Comparison of ENCODE assay signal across 29 cellular contexts in the genomic region with DNA sequence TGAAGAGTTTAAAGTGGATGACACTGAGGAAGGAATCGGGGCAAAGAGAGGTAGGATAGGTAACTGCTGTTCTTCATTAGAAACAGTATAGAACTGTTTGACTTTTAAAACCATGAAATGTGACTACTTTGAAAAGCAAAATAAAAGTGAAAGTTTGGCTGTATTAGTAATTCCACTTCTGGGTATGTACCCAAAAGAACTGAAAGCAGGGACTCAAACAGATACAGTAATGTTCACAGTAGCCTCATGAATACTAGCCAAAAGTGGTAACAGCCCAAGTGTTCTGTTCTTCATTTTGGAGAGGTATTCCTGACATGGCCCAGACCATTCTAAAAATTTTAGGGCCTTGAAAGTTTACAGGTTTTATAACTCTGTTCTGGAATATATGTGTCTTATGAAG.
"Had no signal": no experiment of that assay in that cellular context is flagged by ENCODE, and none has a peak within 500 bp of the region (broad histone marks: within the 10 kb centered on the region; RNA-seq: fewer than 3 reads in every experiment).

No MANE protein-coding gene starts in this region.

- H3K9me3 ChIP-seq: lower lobe of right lung, ovary, right atrium auricular region, right lobe of liver, testis, thyroid gland, transverse colon, upper lobe of left lung, vagina had no signal

- H3K27ac ChIP-seq: left lung, lower lobe of right lung, ovary, right atrium auricular region, right lobe of liver, testis, thyroid gland, transverse colon, upper lobe of left lung, vagina had no signal

- ATAC-seq: left colon; left lung; lower lobe of right lung; naive thymus-derived CD8-positive, alpha-beta T cell; right lobe of liver; stimulated activated memory B cell treated with anti-CD40 and anti-IgM and Interleukin-4, amounts not matched to agents 10 μg/mL and 1 μg/mL and 100 μg/mL, for 72 hours; stimulated activated naive CD8-positive, alpha-beta T cell treated with anti-CD3 and anti-CD28 coated beads, Interleukin-15, amount 100 ng/mL, for 72 hours had no signal

- H3K36me3 Mint-ChIP-seq: stimulated activated memory B cell treated with anti-CD40 and anti-IgM and Interleukin-4, amounts not matched to agents 10 μg/mL and 1 μg/mL and 100 μg/mL, for 72 hours had no signal

- H3K27me3 ChIP-seq: left lung, ovary, right atrium auricular region, right lobe of liver, testis, thyroid gland, transverse colon, upper lobe of left lung, vagina had no signal

- H3K27me3 Mint-ChIP-seq: naive thymus-derived CD8-positive, alpha-beta T cell; progenitor cell of endocrine pancreas; stimulated activated memory B cell treated with anti-CD40 and anti-IgM and Interleukin-4, amounts not matched to agents 10 μg/mL and 1 μg/mL and 100 μg/mL, for 72 hours; stimulated activated naive CD8-positive, alpha-beta T cell treated with anti-CD3 and anti-CD28 coated beads, Interleukin-15, amount 100 ng/mL, for 72 hours had no signal

- H3K4me3 Mint-ChIP-seq: immature natural killer cell; naive thymus-derived CD8-positive, alpha-beta T cell; nephron; neural crest cell; stimulated activated memory B cell treated with anti-CD40 and anti-IgM and Interleukin-4, amounts not matched to agents 10 μg/mL and 1 μg/mL and 100 μg/mL, for 72 hours; stimulated activated naive CD8-positive, alpha-beta T cell treated with anti-CD3 and anti-CD28 coated beads, Interleukin-15, amount 100 ng/mL, for 72 hours had no signal

- H3K4me1 ChIP-seq: left lung, lower lobe of right lung, right atrium auricular region, right lobe of liver, testis, thyroid gland, transverse colon, upper lobe of left lung, vagina had no signal

- DNase-seq: hypothalamus; immature natural killer cell; kidney; left colon; left lung; lower lobe of right lung; mammary epithelial cell; mesenchymal stem cell; naive thymus-derived CD8-positive, alpha-beta T cell; nucleus accumbens; ovary; right lobe of liver; stimulated activated CD4-positive, alpha-beta T cell treated with anti-CD3 and anti-CD28 coated beads, Interleukin-1b, Interleukin-23, amount 100 ng/mL, for 48 hours; stimulated activated CD4-positive, alpha-beta T cell treated with anti-CD3 and anti-CD28 coated beads, Interleukin-2, amount 100 ng/mL, for 48 hours; stimulated activated CD4-positive, alpha-beta T cell treated with anti-CD3 and anti-CD28 coated beads, Interleukin-4, amount 100 ng/mL, for 4 hours; stimulated activated CD8-positive, alpha-beta memory T cell treated with anti-CD3 and anti-CD28 coated beads, Interleukin-4, amount 100 ng/mL, for 48 hours; stimulated activated naive CD4-positive, alpha-beta T cell treated with Interleukin-2 at 50 U/mL for 16 hours; stimulated activated naive CD8-positive, alpha-beta T cell treated with anti-CD3 and anti-CD28 coated beads, Interleukin-15, amount 100 ng/mL, for 72 hours; testis; thyroid gland; transverse colon; upper lobe of left lung had no signal

- H3K4me2 ChIP-seq: smooth muscle cell had no signal

- H3K27ac Mint-ChIP-seq: immature natural killer cell; naive thymus-derived CD8-positive, alpha-beta T cell; nephron; progenitor cell of endocrine pancreas; stimulated activated memory B cell treated with anti-CD40 and anti-IgM and Interleukin-4, amounts not matched to agents 10 μg/mL and 1 μg/mL and 100 μg/mL, for 72 hours; stimulated activated naive CD8-positive, alpha-beta T cell treated with anti-CD3 and anti-CD28 coated beads, Interleukin-15, amount 100 ng/mL, for 72 hours had no signal

- H3K4me1 Mint-ChIP-seq: immature natural killer cell; naive thymus-derived CD8-positive, alpha-beta T cell; nephron; stimulated activated memory B cell treated with anti-CD40 and anti-IgM and Interleukin-4, amounts not matched to agents 10 μg/mL and 1 μg/mL and 100 μg/mL, for 72 hours; stimulated activated naive CD8-positive, alpha-beta T cell treated with anti-CD3 and anti-CD28 coated beads, Interleukin-15, amount 100 ng/mL, for 72 hours had no signal

- H3K4me3 ChIP-seq: left lung, lower lobe of right lung, ovary, right atrium auricular region, right lobe of liver, smooth muscle cell, testis, thyroid gland, transverse colon, upper lobe of left lung, vagina had no signal

- H3K36me3 ChIP-seq: left lung, lower lobe of right lung, ovary, right atrium auricular region, right lobe of liver, thyroid gland, transverse colon, upper lobe of left lung, vagina had no signal
